Comparison of ENCODE assay signal across 8 cellular contexts in the genomic region with DNA sequence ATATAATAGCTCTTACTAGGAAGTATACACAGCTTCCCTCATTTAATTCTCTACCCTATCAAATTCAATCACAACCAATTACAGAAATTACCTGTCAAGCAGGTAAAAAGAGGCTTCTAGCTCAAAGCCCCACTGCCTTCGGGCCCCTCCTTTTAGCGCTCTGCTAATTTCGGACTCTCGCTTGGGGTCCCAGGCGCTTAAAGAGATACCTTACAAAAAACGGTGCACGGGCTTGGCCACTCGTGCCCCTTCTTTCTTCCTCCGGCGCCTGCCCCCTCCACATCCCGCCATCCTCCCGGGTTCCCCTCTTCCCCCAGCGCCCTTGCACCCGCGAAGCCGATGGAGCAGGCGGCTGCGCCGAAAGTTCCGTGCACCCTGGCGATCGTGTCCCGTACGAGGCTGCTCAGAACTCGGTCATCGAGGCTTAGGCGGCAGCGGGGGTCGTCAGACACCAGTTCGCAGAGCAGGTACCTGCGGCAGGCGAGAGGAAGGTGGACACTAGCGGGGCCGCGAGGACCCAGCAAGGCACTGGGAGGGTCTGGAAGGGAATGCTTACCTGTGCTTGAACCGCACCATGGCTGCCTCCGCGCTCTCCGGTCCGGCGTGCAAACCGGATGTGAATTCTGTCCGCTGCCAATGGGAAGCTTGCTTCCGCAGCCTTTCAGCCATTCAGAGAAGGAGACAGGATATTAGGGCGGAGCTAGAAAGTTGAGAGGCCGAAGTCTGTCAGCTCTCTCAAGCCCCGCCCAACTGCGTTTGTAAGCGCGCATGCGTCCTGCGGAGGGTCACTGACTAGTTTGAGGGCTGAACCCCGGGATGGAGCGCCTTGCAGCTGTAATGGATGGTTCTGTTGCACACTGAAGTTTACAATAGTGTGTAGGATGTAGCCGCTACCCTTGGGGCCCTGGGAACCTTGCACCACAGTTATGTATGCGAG. TPM values are rescaled to one million over a fixed set of nuclear protein-coding genes. Genes with fewer than 3 reads are reported as not detected.
DNase-seq lines count a peak whose midpoint lies in the region; ATAC-seq and TF ChIP-seq lines count a peak whose summit lies in the region.

A gene with protein sequence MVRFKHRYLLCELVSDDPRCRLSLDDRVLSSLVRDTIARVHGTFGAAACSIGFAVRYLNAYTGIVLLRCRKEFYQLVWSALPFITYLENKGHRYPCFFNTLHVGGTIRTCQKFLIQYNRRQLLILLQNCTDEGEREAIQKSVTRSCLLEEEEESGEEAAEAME (minus strand): TSS at position 616 of the 937 bp plus-strand sequence. CDS start 40 bp downstream, at position 576.

- intact Hi-C loops in activated B cell treated with CpG ODN at 0.5 μM for 24 hours (cut with micrococcal nuclease), result loop anchor here (1.0 to 10.0 kb wide), 11 partner anchors 46 to 820 kb away; a partner anchor contains a TSS

- peak; percentile 94 for ATAC-seq in HG03196 (IDR thresholded peaks at IDR 0.05; ENCODE audit: unreplicated experiment)
- ATAC-seq in activated B cell treated with CpG ODN at 0.5 μM for 24 hours (ENCODE audit: low read depth), result peak; percentile 97

- H3K9me3 Mint-ChIP-seq in activated B cell treated with CpG ODN at 0.5 μM for 24 hours (no peaks in the 10 kb centered on the region), immature natural killer cell (no peaks in the 10 kb centered on the region)

- peak within 1 kb of the TSS; percentile 86 for H3K27ac Mint-ChIP-seq in activated B cell treated with CpG ODN at 0.5 μM for 24 hours
- peak within 1 kb of the TSS; percentile 88 to 97 (median 94) for H3K27ac Mint-ChIP-seq in immature natural killer cell

- in situ Hi-C loops in GM18951 (cut with MboI; ENCODE audit: low sequenced_read_pairs, unreplicated experiment), result no loop called here

- peak within 1 kb of the TSS; percentile 55 for H3K27ac ChIP-seq in caudate nucleus (ENCODE audit: low read depth, low read length)

- CTCF ChIA-PET in activated B cell treated with CpG ODN at 0.5 μM for 24 hours (lab: Charles Lee), result interaction anchor here (0.6 to 4.9 kb wide), 18 partner anchors 9 to 537 kb away, joined by 3 to 31 read pairs (median 4); a partner anchor contains a TSS

- peak; percentile 89 for TF ChIP-seq POLR2A in GM18951 (IDR thresholded peaks at IDR 0.05; ENCODE audit: extremely low read depth, insufficient read depth, insufficient read length)

- POLR2A ChIA-PET in activated B cell treated with CpG ODN at 0.5 μM for 24 hours (lab: Charles Lee), result interaction anchor here (0.6 to 1.8 kb wide), 22 partner anchors 9 to 1686 kb away, joined by 3 to 11 read pairs (median 4); a partner anchor contains a TSS

- H3K4me3 Mint-ChIP-seq in activated B cell treated with CpG ODN at 0.5 μM for 24 hours, result peak within 1 kb of the TSS; percentile 98
- peak within 1 kb of the TSS; percentile 97 to 99 (median 97) for H3K4me3 Mint-ChIP-seq in immature natural killer cell

- H3K27me3 Mint-ChIP-seq in activated B cell treated with CpG ODN at 0.5 μM for 24 hours (peaks cover 10% of the 10 kb centered on the region), immature natural killer cell (ENCODE audit: low read depth in 3 of 3) (peaks cover 15 to 22% (median 21%) of the 10 kb centered on the region in 3 donors)

- no peak for TF ChIP-seq CTCF in activated B cell treated with CpG ODN at 0.5 μM for 24 hours (IDR thresholded peaks at IDR 0.05)

- DNase-seq in AG08395 (ENCODE audit: low spot score) (peak; percentile 98), NCI-H345 (lab: John Stamatoyannopoulos, UW) (peak; percentile 99), activated B cell treated with CpG ODN at 0.5 μM for 24 hours (peak; percentile 84), caudate nucleus (lab: John Stamatoyannopoulos, UW) (peak; percentile 63 to 99 (median 94)), immature natural killer cell (peak; percentile 95 to 96 (median 95)), smooth muscle cell of the brain vasculature (ENCODE audit: low read depth, low spot score) (peak; percentile 92)

- H3K4me1 Mint-ChIP-seq in activated B cell treated with CpG ODN at 0.5 μM for 24 hours (peaks cover 38% of the 10 kb centered on the region), immature natural killer cell (peaks cover 36 to 42% of the 10 kb centered on the region in 2 donors)

- H3K36me3 Mint-ChIP-seq in activated B cell treated with CpG ODN at 0.5 μM for 24 hours (ENCODE audit: low read depth), result peaks cover 42% of the 10 kb centered on the region
- peaks cover 0 to 5% (median under 1%) of the 10 kb centered on the region in 3 donors for H3K36me3 Mint-ChIP-seq in immature natural killer cell

RNA-seq across cellular contexts. Expression of the gene that starts here (rescaled TPM):
- 77.5 and 78.4 TPM in 2 replicates for total RNA-seq in activated B cell treated with CpG ODN at 0.5 μM for 24 hours
- polyA plus RNA-seq in immature natural killer cell, result 100 to 1,000 TPM in 2 of 3 donors, 10 to 100 TPM in 1; 86.2 to 110 (median 101) TPM

Comparison
In these comparisons a context has a peak if more than half of its experiments do, and no peak if none do; other contexts are left out.
1. Peak in every context shown above with its lines: DNase-seq, ATAC-seq and H3K27ac ChIP-seq.